In the genomic region with DNA sequence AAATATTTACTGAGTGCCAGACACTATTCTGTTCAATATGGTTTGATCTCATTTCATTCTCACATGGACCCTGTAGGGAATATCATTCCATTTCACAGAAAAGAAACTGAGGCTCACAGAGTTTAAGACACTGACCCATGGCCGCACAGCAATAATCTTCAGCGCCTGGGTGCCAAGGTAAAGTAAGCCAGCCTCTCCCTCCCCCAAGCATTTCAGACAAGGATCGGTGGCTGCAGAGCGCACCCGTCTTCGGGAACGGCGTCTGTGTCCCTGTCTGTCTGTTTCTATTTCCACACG, we compare ENCODE assay signal across 8 cellular contexts. TPM values are rescaled to one million over a fixed set of nuclear protein-coding genes. Genes with fewer than 3 reads are reported as not detected.
A peak's percentile ranks its signal among the peaks of the same experiment; 100 is the strongest.
DNase-seq lines count a peak whose midpoint lies in the region; ATAC-seq and TF ChIP-seq lines count a peak whose summit lies in the region.

No MANE protein-coding gene starts in this region.

- DNase-seq in AG04450 (ENCODE audit: low read depth, low spot score), result no peak
- DNase-seq in caudate nucleus (lab: John Stamatoyannopoulos, UW), result no peak
- DNase-seq in KBM-7, result no peak
- DNase-seq in hippocampal formation (lab: John Stamatoyannopoulos, UW), result no peak

- POLR2A ChIA-PET in AG04450 (lab: Yijun Ruan, JAX), result no interaction called here

- TF ChIP-seq CTCF in AG04450 (IDR thresholded peaks at IDR 0.05; ENCODE audit: low read depth, low read length) (no peak), gastroesophageal sphincter (IDR thresholded peaks at IDR 0.05) (no peak)

- no peak for TF ChIP-seq POLR2A in gastroesophageal sphincter (IDR thresholded peaks at IDR 0.05)

- WGBS in gastroesophageal sphincter (ENCODE audit: low coverage in 1 of 2), 2 donors, result 3% methylated on average over 6 to 7 of the region's 9 CpGs

- no peak for TF ChIP-seq EP300 in gastroesophageal sphincter (IDR thresholded peaks at IDR 0.05)

- H3K27me3 ChIP-seq in AG04450 (ENCODE audit: control insufficient read depth, insufficient read depth, low read length) (peaks cover 6% of the 10 kb centered on the region), HUES48 (ENCODE audit: control insufficient read depth, insufficient read depth, low read length) (peaks cover 55% of the 10 kb centered on the region), mucosa of rectum (ENCODE audit: control insufficient read depth in 2 of 2, insufficient read depth in 2 of 2, low read length in 2 of 2) (peaks cover 31 to 40% of the 10 kb centered on the region in 2 donors), gastroesophageal sphincter (peaks cover 74% of the 10 kb centered on the region)

- H3K4me3 ChIP-seq in AG04450 (ENCODE audit: low read depth, low read length), result peak overlapping the region; percentile 67
- peak overlapping the region; percentile 67 for H3K4me3 ChIP-seq in HUES48 (ENCODE audit: low read depth, low read length)
- H3K4me3 ChIP-seq in mucosa of rectum (ENCODE audit: low read length in 2 of 2), result peak overlapping the region; percentile 59 to 69
- peak overlapping the region in 1 of 2 donors; percentile 40 for H3K4me3 ChIP-seq in gastroesophageal sphincter

- no peak for ATAC-seq in HG03095 (IDR thresholded peaks at IDR 0.05; ENCODE audit: unreplicated experiment)
- no peak for ATAC-seq in gastroesophageal sphincter

- H3K9ac ChIP-seq in HUES48 (ENCODE audit: low read depth, low read length), result no peak overlapping the region
- H3K9ac ChIP-seq in mucosa of rectum (ENCODE audit: low read depth in 1 of 2, low read length in 2 of 2), result peak overlapping the region in 1 of 2 donors; percentile 55

- H3K4me1 ChIP-seq in HUES48 (ENCODE audit: control insufficient read depth, insufficient read depth, low read length), result peaks cover 19% of the 10 kb centered on the region
- peaks cover 7 to 17% of the 10 kb centered on the region in 2 donors for H3K4me1 ChIP-seq in mucosa of rectum (ENCODE audit: control insufficient read depth in 2 of 2, insufficient read depth in 2 of 2, low read length in 2 of 2)
- H3K4me1 ChIP-seq in gastroesophageal sphincter, result peaks cover 0 to 46% (median 30%) of the 10 kb centered on the region in 3 donors

- H3K36me3 ChIP-seq in HUES48 (ENCODE audit: control insufficient read depth, insufficient read depth, low read length) (no peaks in the 10 kb centered on the region), mucosa of rectum (ENCODE audit: control insufficient read depth in 2 of 2, insufficient read depth in 2 of 2, low read length in 2 of 2) (no peaks in the 10 kb centered on the region), gastroesophageal sphincter (no peaks in the 10 kb centered on the region)

- in situ Hi-C loops in KBM-7 (cut with MboI; ENCODE audit: low pct_unique_long_range_greater_than_20kb, low sequenced_read_pairs), result no loop called here

- no peak overlapping the region for H3K27ac ChIP-seq in AG04450 (ENCODE audit: low read depth, low read length)
- no peak overlapping the region for H3K27ac ChIP-seq in HUES48 (ENCODE audit: low read depth, low read length)
- H3K27ac ChIP-seq in caudate nucleus (ENCODE audit: low read depth, low read length), result peak overlapping the region; percentile 21
- peak overlapping the region in 1 of 2 donors; percentile 63 for H3K27ac ChIP-seq in mucosa of rectum (ENCODE audit: low read depth in 2 of 2, low read length in 2 of 2)
- peak overlapping the region in 1 of 4 donors; percentile 49 for H3K27ac ChIP-seq in gastroesophageal sphincter

- CTCF ChIA-PET in AG04450 (lab: Charles Lee), result interaction anchor here (0.6 to 6.5 kb wide), 21 partner anchors 10 to 1180 kb away, joined by 3 to 87 read pairs (median 4); a partner anchor contains a TSS

- peaks cover 13% of the 10 kb centered on the region for H3K9me3 ChIP-seq in AG04450 (ENCODE audit: control insufficient read depth, insufficient read depth, low read length)
- H3K9me3 ChIP-seq in HUES48 (ENCODE audit: control insufficient read depth, insufficient read depth, low read length), result 0 out of 2 replicates have a peak, but pooled peaks cover 3% of the 10 kb centered on the region
- H3K9me3 ChIP-seq in mucosa of rectum (ENCODE audit: control insufficient read depth in 2 of 2, low read length in 2 of 2), result no peaks in the 10 kb centered on the region
- H3K9me3 ChIP-seq in gastroesophageal sphincter, result peaks cover 0 to 14% (median 0%) of the 10 kb centered on the region in 3 donors

RNA-seq across cellular contexts. Expression of a gene that starts 4.3 kb away (rescaled TPM):
- 2.9 and 5.1 TPM in 2 replicates for polyA plus RNA-seq in AG04450 (2011; rRNA removed)
- 9.6 and 16.3 TPM in 2 replicates for polyA minus RNA-seq in AG04450 (2011; rRNA and poly(A)+ RNA removed)
- total RNA-seq in gastroesophageal sphincter, result 10 to 100 TPM in 2 of 4 donors, 1 to 10 TPM in 2; 7.3 to 22.5 (median 10.0) TPM

RNA-seq across cellular contexts. Expression of a gene that starts 12.7 kb away (rescaled TPM):
- 268 and 340 TPM in 2 replicates for polyA plus RNA-seq in AG04450 (2011; rRNA removed)
- polyA minus RNA-seq in AG04450 (2011; rRNA and poly(A)+ RNA removed), result 102 and 113 TPM in 2 replicates
- 100 to 1,000 TPM; 144 to 177 (median 162) TPM for total RNA-seq in gastroesophageal sphincter

RNA-seq across cellular contexts. Expression of a gene that starts 35.7 kb away (rescaled TPM):
- polyA plus RNA-seq in AG04450 (2011; rRNA removed), result 29.1 and 52.8 TPM in 2 replicates
- polyA minus RNA-seq in AG04450 (2011; rRNA and poly(A)+ RNA removed), result 34.0 and 52.4 TPM in 2 replicates
- 10 to 100 TPM; 40.8 to 77.2 (median 53.9) TPM for total RNA-seq in gastroesophageal sphincter
